ENCODE assay signal across 1 cellular context in genomic region chr6:139308936-139309603, GRCh38.
TF ChIP-seq lines count a peak whose summit lies in the region.

No MANE protein-coding gene starts in this region.

TF ChIP-seq in HepG2, 621 proteins besides CTCF, POLR2A, EP300 and RAD21 (continued from another document and continues in another):
- TF ChIP-seq, protein P1, sequence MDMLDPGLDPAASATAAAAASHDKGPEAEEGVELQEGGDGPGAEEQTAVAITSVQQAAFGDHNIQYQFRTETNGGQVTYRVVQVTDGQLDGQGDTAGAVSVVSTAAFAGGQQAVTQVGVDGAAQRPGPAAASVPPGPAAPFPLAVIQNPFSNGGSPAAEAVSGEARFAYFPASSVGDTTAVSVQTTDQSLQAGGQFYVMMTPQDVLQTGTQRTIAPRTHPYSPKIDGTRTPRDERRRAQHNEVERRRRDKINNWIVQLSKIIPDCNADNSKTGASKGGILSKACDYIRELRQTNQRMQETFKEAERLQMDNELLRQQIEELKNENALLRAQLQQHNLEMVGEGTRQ (IDR thresholded peaks at IDR 0.05; ENCODE audit: low read depth, low read length): peak; percentile 65
- TF ChIP-seq, protein P1 (CRISPR knock-in tag; IDR thresholded peaks at IDR 0.05; ENCODE audit: borderline replicate concordance): peak; percentile 84; the same call in 1 of the 2 replicates
- TF ChIP-seq, protein P2, sequence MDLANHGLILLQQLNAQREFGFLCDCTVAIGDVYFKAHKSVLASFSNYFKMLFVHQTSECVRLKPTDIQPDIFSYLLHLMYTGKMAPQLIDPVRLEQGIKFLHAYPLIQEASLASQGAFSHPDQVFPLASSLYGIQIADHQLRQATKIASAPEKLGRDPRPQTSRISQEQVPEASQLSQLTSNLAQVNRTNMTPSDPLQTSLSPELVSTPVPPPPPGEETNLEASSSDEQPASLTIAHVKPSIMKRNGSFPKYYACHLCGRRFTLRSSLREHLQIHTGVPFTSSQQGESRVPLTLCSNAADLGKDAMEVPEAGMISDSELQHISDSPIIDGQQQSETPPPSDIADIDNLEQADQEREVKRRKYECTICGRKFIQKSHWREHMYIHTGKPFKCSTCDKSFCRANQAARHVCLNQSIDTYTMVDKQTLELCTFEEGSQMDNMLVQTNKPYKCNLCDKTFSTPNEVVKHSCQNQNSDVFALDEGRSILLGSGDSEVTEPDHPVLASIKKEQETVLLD (CRISPR knock-in tag; IDR thresholded peaks at IDR 0.05; ENCODE audit: low read depth): no peak
- TF ChIP-seq MEIS1 (CRISPR knock-in tag; IDR thresholded peaks at IDR 0.05; ENCODE audit: borderline replicate concordance): no peak
- no peak for TF ChIP-seq KLF11 (CRISPR knock-in tag; IDR thresholded peaks at IDR 0.05)
- no peak for TF ChIP-seq ZNF296 (CRISPR knock-in tag; conservative IDR thresholded peaks at IDR 0.05)
- no peak for TF ChIP-seq CBX2 (IDR thresholded peaks at IDR 0.05; ENCODE audit: low read depth, low read length)
- TF ChIP-seq CBX2 (CRISPR knock-in tag; IDR thresholded peaks at IDR 0.05; ENCODE audit: low read depth): no peak
- TF ChIP-seq TOE1 (CRISPR knock-in tag; IDR thresholded peaks at IDR 0.05): no peak
- TF ChIP-seq, protein P3, sequence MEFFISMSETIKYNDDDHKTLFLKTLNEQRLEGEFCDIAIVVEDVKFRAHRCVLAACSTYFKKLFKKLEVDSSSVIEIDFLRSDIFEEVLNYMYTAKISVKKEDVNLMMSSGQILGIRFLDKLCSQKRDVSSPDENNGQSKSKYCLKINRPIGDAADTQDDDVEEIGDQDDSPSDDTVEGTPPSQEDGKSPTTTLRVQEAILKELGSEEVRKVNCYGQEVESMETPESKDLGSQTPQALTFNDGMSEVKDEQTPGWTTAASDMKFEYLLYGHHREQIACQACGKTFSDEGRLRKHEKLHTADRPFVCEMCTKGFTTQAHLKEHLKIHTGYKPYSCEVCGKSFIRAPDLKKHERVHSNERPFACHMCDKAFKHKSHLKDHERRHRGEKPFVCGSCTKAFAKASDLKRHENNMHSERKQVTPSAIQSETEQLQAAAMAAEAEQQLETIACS (CRISPR knock-in tag; IDR thresholded peaks at IDR 0.05): no peak
- TF ChIP-seq, protein P4, sequence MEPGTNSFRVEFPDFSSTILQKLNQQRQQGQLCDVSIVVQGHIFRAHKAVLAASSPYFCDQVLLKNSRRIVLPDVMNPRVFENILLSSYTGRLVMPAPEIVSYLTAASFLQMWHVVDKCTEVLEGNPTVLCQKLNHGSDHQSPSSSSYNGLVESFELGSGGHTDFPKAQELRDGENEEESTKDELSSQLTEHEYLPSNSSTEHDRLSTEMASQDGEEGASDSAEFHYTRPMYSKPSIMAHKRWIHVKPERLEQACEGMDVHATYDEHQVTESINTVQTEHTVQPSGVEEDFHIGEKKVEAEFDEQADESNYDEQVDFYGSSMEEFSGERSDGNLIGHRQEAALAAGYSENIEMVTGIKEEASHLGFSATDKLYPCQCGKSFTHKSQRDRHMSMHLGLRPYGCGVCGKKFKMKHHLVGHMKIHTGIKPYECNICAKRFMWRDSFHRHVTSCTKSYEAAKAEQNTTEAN (CRISPR knock-in tag; conservative IDR thresholded peaks at IDR 0.05): no peak
- TF ChIP-seq NR1H2 (CRISPR knock-in tag; IDR thresholded peaks at IDR 0.05; ENCODE audit: borderline replicate concordance, low read depth): no peak
- no peak for TF ChIP-seq SMARCC2 (IDR thresholded peaks at IDR 0.05)
- TF ChIP-seq, protein P5, sequence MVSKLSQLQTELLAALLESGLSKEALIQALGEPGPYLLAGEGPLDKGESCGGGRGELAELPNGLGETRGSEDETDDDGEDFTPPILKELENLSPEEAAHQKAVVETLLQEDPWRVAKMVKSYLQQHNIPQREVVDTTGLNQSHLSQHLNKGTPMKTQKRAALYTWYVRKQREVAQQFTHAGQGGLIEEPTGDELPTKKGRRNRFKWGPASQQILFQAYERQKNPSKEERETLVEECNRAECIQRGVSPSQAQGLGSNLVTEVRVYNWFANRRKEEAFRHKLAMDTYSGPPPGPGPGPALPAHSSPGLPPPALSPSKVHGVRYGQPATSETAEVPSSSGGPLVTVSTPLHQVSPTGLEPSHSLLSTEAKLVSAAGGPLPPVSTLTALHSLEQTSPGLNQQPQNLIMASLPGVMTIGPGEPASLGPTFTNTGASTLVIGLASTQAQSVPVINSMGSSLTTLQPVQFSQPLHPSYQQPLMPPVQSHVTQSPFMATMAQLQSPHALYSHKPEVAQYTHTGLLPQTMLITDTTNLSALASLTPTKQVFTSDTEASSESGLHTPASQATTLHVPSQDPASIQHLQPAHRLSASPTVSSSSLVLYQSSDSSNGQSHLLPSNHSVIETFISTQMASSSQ (IDR thresholded peaks at IDR 0.05; ENCODE audit: low read depth): 0 out of 2 replicates have a peak, but pooled peaks have one; percentile 27
- TF ChIP-seq, protein P5 (CRISPR knock-in tag; IDR thresholded peaks at IDR 0.05; ENCODE audit: borderline replicate concordance): no peak
- no peak for TF ChIP-seq MZF1 (CRISPR knock-in tag; IDR thresholded peaks at IDR 0.05; ENCODE audit: borderline replicate concordance)
- no peak for TF ChIP-seq ZFP82 (CRISPR knock-in tag; IDR thresholded peaks at IDR 0.05; ENCODE audit: borderline replicate concordance)
- TF ChIP-seq SCMH1 (CRISPR knock-in tag; IDR thresholded peaks at IDR 0.05; ENCODE audit: borderline replicate concordance): no peak
- no peak for TF ChIP-seq CREB1 (IDR thresholded peaks at IDR 0.05)
- TF ChIP-seq CREB1 (CRISPR knock-in tag; IDR thresholded peaks at IDR 0.05): peak; percentile 53; the same call in 1 of the 2 replicates
- 0 out of 2 replicates have a peak, but pooled peaks have one; percentile 22 for TF ChIP-seq MYPOP (CRISPR knock-in tag; IDR thresholded peaks at IDR 0.05)
- no peak for TF ChIP-seq ZBTB1 (CRISPR knock-in tag; IDR thresholded peaks at IDR 0.05; ENCODE audit: borderline replicate concordance)
- peak; percentile 68; the same call in 1 of the 2 replicates for TF ChIP-seq EHMT2 (IDR thresholded peaks at IDR 0.05; ENCODE audit: borderline replicate concordance, low read depth, low read length)
- TF ChIP-seq, protein P6, sequence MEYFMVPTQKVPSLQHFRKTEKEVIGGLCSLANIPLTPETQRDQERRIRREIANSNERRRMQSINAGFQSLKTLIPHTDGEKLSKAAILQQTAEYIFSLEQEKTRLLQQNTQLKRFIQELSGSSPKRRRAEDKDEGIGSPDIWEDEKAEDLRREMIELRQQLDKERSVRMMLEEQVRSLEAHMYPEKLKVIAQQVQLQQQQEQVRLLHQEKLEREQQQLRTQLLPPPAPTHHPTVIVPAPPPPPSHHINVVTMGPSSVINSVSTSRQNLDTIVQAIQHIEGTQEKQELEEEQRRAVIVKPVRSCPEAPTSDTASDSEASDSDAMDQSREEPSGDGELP (IDR thresholded peaks at IDR 0.05; ENCODE audit: borderline replicate concordance, low read depth): peak; percentile 79
- 0 out of 2 replicates have a peak, but pooled peaks have one; percentile 32 for TF ChIP-seq MIXL1 (CRISPR knock-in tag; IDR thresholded peaks at IDR 0.05)
- TF ChIP-seq NR0B2 (CRISPR knock-in tag; IDR thresholded peaks at IDR 0.05): no peak
- TF ChIP-seq BATF2 (CRISPR knock-in tag; IDR thresholded peaks at IDR 0.05): no peak
- TF ChIP-seq MIER2 (CRISPR knock-in tag; IDR thresholded peaks at IDR 0.05): peak; percentile 65; the same call in 1 of the 2 replicates
- no peak for TF ChIP-seq HMGA1 (CRISPR knock-in tag; conservative IDR thresholded peaks at IDR 0.05)
- TF ChIP-seq ZNF263 (CRISPR knock-in tag; IDR thresholded peaks at IDR 0.05): no peak
- TF ChIP-seq, protein P7, sequence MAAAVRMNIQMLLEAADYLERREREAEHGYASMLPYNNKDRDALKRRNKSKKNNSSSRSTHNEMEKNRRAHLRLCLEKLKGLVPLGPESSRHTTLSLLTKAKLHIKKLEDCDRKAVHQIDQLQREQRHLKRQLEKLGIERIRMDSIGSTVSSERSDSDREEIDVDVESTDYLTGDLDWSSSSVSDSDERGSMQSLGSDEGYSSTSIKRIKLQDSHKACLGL (CRISPR knock-in tag; IDR thresholded peaks at IDR 0.05): no peak
- no peak for TF ChIP-seq DNMT1 (CRISPR knock-in tag; IDR thresholded peaks at IDR 0.05)
- TF ChIP-seq ZNF713 (CRISPR knock-in tag; IDR thresholded peaks at IDR 0.05): no peak
- no peak for TF ChIP-seq ZNF260 (CRISPR knock-in tag; IDR thresholded peaks at IDR 0.05; ENCODE audit: borderline replicate concordance, low read depth)
- TF ChIP-seq, protein P8, sequence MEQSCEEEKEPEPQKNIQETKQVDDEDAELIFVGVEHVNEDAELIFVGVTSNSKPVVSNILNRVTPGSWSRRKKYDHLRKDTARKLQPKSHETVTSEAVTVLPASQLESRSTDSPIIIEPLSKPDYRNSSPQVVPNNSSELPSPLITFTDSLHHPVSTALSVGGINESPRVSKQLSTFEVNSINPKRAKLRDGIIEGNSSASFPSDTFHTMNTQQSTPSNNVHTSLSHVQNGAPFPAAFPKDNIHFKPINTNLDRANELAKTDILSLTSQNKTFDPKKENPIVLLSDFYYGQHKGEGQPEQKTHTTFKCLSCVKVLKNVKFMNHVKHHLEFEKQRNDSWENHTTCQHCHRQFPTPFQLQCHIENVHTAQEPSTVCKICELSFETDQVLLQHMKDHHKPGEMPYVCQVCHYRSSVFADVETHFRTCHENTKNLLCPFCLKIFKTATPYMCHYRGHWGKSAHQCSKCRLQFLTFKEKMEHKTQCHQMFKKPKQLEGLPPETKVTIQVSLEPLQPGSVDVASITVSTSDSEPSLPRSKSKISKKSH (CRISPR knock-in tag; IDR thresholded peaks at IDR 0.05; ENCODE audit: borderline replicate concordance): no peak
- TF ChIP-seq ZNF329 (CRISPR knock-in tag; IDR thresholded peaks at IDR 0.05; ENCODE audit: low read depth): no peak
- TF ChIP-seq NR2C2 (CRISPR knock-in tag; IDR thresholded peaks at IDR 0.05; ENCODE audit: borderline replicate concordance): peak; percentile 87; the same call in 1 of the 2 replicates
- TF ChIP-seq, protein P9, sequence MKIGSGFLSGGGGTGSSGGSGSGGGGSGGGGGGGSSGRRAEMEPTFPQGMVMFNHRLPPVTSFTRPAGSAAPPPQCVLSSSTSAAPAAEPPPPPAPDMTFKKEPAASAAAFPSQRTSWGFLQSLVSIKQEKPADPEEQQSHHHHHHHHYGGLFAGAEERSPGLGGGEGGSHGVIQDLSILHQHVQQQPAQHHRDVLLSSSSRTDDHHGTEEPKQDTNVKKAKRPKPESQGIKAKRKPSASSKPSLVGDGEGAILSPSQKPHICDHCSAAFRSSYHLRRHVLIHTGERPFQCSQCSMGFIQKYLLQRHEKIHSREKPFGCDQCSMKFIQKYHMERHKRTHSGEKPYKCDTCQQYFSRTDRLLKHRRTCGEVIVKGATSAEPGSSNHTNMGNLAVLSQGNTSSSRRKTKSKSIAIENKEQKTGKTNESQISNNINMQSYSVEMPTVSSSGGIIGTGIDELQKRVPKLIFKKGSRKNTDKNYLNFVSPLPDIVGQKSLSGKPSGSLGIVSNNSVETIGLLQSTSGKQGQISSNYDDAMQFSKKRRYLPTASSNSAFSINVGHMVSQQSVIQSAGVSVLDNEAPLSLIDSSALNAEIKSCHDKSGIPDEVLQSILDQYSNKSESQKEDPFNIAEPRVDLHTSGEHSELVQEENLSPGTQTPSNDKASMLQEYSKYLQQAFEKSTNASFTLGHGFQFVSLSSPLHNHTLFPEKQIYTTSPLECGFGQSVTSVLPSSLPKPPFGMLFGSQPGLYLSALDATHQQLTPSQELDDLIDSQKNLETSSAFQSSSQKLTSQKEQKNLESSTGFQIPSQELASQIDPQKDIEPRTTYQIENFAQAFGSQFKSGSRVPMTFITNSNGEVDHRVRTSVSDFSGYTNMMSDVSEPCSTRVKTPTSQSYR (CRISPR knock-in tag; IDR thresholded peaks at IDR 0.05; ENCODE audit: borderline replicate concordance): peak; percentile 28; the same call in 1 of the 2 replicates
- TF ChIP-seq DNMT3B (CRISPR knock-in tag; conservative IDR thresholded peaks at IDR 0.05): no peak
- no peak for TF ChIP-seq ZBTB8A (CRISPR knock-in tag; IDR thresholded peaks at IDR 0.05; ENCODE audit: borderline replicate concordance, low read depth)
- peak; percentile 23; the same call in 1 of the 2 replicates for TF ChIP-seq FOSL1 (CRISPR knock-in tag; IDR thresholded peaks at IDR 0.05; ENCODE audit: borderline replicate concordance)
- no peak for TF ChIP-seq ZNF678 (CRISPR knock-in tag; IDR thresholded peaks at IDR 0.05)
- TF ChIP-seq NFYC (CRISPR knock-in tag; IDR thresholded peaks at IDR 0.05): peak; percentile 83
- no peak for TF ChIP-seq CBX1 (IDR thresholded peaks at IDR 0.05; ENCODE audit: low read depth)
- TF ChIP-seq ATM (IDR thresholded peaks at IDR 0.05; ENCODE audit: borderline replicate concordance): no peak
